Comparison of ENCODE assay signal across 8 cellular contexts in genomic region chr12:6944381-6945186, GRCh38. TPM values are rescaled to one million over a fixed set of nuclear protein-coding genes. Genes with fewer than 3 reads are reported as not detected.
DNase-seq lines count a peak whose midpoint lies in the region; ATAC-seq and TF ChIP-seq lines count a peak whose summit lies in the region.

No MANE protein-coding gene starts in this region.

- H3K4me2 ChIP-seq in osteoblast (ENCODE audit: insufficient read depth, low read length) = peak overlapping the region; percentile 95

- CTCF ChIA-PET in HEK293T (lab: Yijun Ruan, JAX) = interaction anchor here (0.5 to 4.8 kb wide), 19 partner anchors 12 to 185 kb away, joined by 3 to 47 read pairs (median 4); partner anchors contain the start of genes C1R and SPSB2

- H3K27me3 ChIP-seq in osteoblast (ENCODE audit: insufficient read depth, low read length) (no peaks in the 10 kb centered on the region), thymus (ENCODE audit: control insufficient read depth, insufficient read depth) (no peaks in the 10 kb centered on the region)

- peaks cover 4% of the 10 kb centered on the region for H3K79me2 ChIP-seq in osteoblast (ENCODE audit: insufficient read depth, low read length)

- WGBS in thymus = 4% methylated on average over 48 of the region's 48 CpGs

- H3K9me3 ChIP-seq in osteoblast (ENCODE audit: low read depth, low read length) = no peaks in the 10 kb centered on the region
- no peaks in the 10 kb centered on the region for H3K9me3 ChIP-seq in thymus (ENCODE audit: control insufficient read depth)

- no peaks in the 10 kb centered on the region for H3K27me3 Mint-ChIP-seq in activated naive CD8-positive, alpha-beta T cell

- DNase-seq in GF-D8 (lab: John Stamatoyannopoulos, UW) (peak; percentile 72), HEK293T (ENCODE audit: extremely low spot score) (peak; percentile 74), NCI-H1048 (lab: John Stamatoyannopoulos, UW) (peak; percentile 91), glomerular visceral epithelial cell (ENCODE audit: extremely low spot score) (peak; percentile 93), osteoblast (ENCODE audit: insufficient read length, low spot score, missing footprints) (peak; percentile 98)

- no peaks in the 10 kb centered on the region for H4K20me1 ChIP-seq in osteoblast (ENCODE audit: insufficient read depth, low read length)

- H3K27ac ChIP-seq in osteoblast (ENCODE audit: low read depth, low read length) (peak overlapping the region; percentile 82), thymus (ENCODE audit: low read depth) (peak overlapping the region; percentile 99)

- H3K36me3 ChIP-seq in osteoblast (ENCODE audit: insufficient read depth, low read length) (peaks cover 31% of the 10 kb centered on the region), thymus (ENCODE audit: control insufficient read depth, insufficient read depth) (peaks cover 10% of the 10 kb centered on the region)

- POLR2A ChIA-PET in HEK293T (lab: Yijun Ruan, JAX) = interaction anchor here (0.6 to 8.4 kb wide), 57 partner anchors 8 to 256 kb away, joined by 3 to 450 read pairs (median 5); partner anchors contain the start of genes ATN1, C1RL, CDCA3 and CLSTN3

- TF ChIP-seq CTCF in osteoblast (IDR thresholded peaks at IDR 0.05; ENCODE audit: extremely low read depth, low read depth, low read length) = peak; percentile 80

- H3K4me3 Mint-ChIP-seq in activated naive CD8-positive, alpha-beta T cell = peak overlapping the region; percentile 97

- H3K36me3 Mint-ChIP-seq in activated naive CD8-positive, alpha-beta T cell = peaks cover 2% of the 10 kb centered on the region

- peak overlapping the region; percentile 88 for H3K4me3 ChIP-seq in osteoblast (ENCODE audit: insufficient read depth, low read length)
- H3K4me3 ChIP-seq in thymus (ENCODE audit: low read length) = peak overlapping the region; percentile 60

- H3K27ac Mint-ChIP-seq in activated naive CD8-positive, alpha-beta T cell = peak overlapping the region; percentile 96

- ATAC-seq in SK-N-SH treated with all-trans-retinoic acid at 6 μM for 48 hours = peak; percentile 77

- H2AFZ ChIP-seq in osteoblast (ENCODE audit: low read length) = peak overlapping the region; percentile 60

- H3K4me1 ChIP-seq in osteoblast (ENCODE audit: insufficient read depth, low read length) (peaks cover 20% of the 10 kb centered on the region), thymus (ENCODE audit: control insufficient read depth, insufficient read depth, low read length) (peaks cover 28% of the 10 kb centered on the region)

- H3K4me1 Mint-ChIP-seq in activated naive CD8-positive, alpha-beta T cell (ENCODE audit: low read depth) = peaks cover 68% of the 10 kb centered on the region

- H3K9me3 Mint-ChIP-seq in activated naive CD8-positive, alpha-beta T cell (ENCODE audit: low read depth) = no peaks in the 10 kb centered on the region

TF ChIP-seq in HEK293T, 16 proteins besides CTCF, POLR2A, EP300 and RAD21:
- peak; percentile 32 for TF ChIP-seq ELF4 (IDR thresholded peaks at IDR 0.05)
- no peak for TF ChIP-seq FOXK2 (IDR thresholded peaks at IDR 0.05)
- no peak; the same call in 1 of the 2 replicates for TF ChIP-seq CTBP1 (IDR thresholded peaks at IDR 0.05; ENCODE audit: borderline replicate concordance)
- no peak for TF ChIP-seq ZNF384 (IDR thresholded peaks at IDR 0.05)
- TF ChIP-seq LEF1 (IDR thresholded peaks at IDR 0.05; ENCODE audit: borderline replicate concordance) = no peak
- TF ChIP-seq L3MBTL2 (conservative IDR thresholded peaks at IDR 0.05) = peak; percentile 73
- TF ChIP-seq HDGF (IDR thresholded peaks at IDR 0.05; ENCODE audit: borderline replicate concordance) = no peak
- no peak for TF ChIP-seq FOXA1 (IDR thresholded peaks at IDR 0.05)
TF ChIP-seq in HEK293T: peak in this region for 2.

TF ChIP-seq in SK-N-SH treated with all-trans-retinoic acid at 6 μM for 48 hours, 23 proteins besides CTCF, POLR2A, EP300 and RAD21:
- TF ChIP-seq ESRRG (CRISPR knock-in tag; IDR thresholded peaks at IDR 0.05) (no peak), TOX (CRISPR knock-in tag; IDR thresholded peaks at IDR 0.05; ENCODE audit: borderline replicate concordance) (no peak), POU6F1 (CRISPR knock-in tag; IDR thresholded peaks at IDR 0.05; ENCODE audit: borderline replicate concordance, low read depth) (no peak), SNAI2 (CRISPR knock-in tag; IDR thresholded peaks at IDR 0.05) (no peak), ZFP30 (CRISPR knock-in tag; IDR thresholded peaks at IDR 0.05) (no peak), GLIS3 (CRISPR knock-in tag; IDR thresholded peaks at IDR 0.05) (no peak; the same call in 1 of the 2 replicates), CREB5 (CRISPR knock-in tag; IDR thresholded peaks at IDR 0.05; ENCODE audit: low read depth) (no peak), TSHZ2 (CRISPR knock-in tag; IDR thresholded peaks at IDR 0.05) (no peak), ARNTL (CRISPR knock-in tag; IDR thresholded peaks at IDR 0.05; ENCODE audit: borderline replicate concordance, low read depth) (0 out of 2 replicates have a peak, but pooled peaks have one; percentile 10)

RNA-seq across cellular contexts. Expression of gene C12orf57, which starts 0.8 kb away (rescaled TPM):
- total RNA-seq in osteoblast = 81.4 and 93.4 TPM in 2 replicates
- polyA plus RNA-seq in thymus = 421 TPM

RNA-seq across cellular contexts. Expression of gene RNU7-1, which starts 1.0 kb away (rescaled TPM):
- total RNA-seq in osteoblast = not detected in 2 replicates
- polyA plus RNA-seq in thymus = not detected

RNA-seq across cellular contexts. Expression of gene PTPN6, which starts 6.6 kb away (rescaled TPM):
- 0.29 and 0.36 TPM in 2 replicates for total RNA-seq in osteoblast
- 213 TPM for polyA plus RNA-seq in thymus

RNA-seq across cellular contexts. Expression of gene ATN1, which starts 16.8 kb away (rescaled TPM):
- 10.3 and 14.1 TPM in 2 replicates for total RNA-seq in osteoblast
- polyA plus RNA-seq in thymus = 30.3 TPM

RNA-seq across cellular contexts. Expression of gene PHB2, which starts 25.9 kb away (rescaled TPM):
- 161 and 168 TPM in 2 replicates for total RNA-seq in osteoblast
- polyA plus RNA-seq in thymus = 149 TPM

Comparison
In these comparisons a context has a peak if more than half of its experiments do, and no peak if none do; other contexts are left out.
1. Peak in every context shown above with its lines: DNase-seq, ATAC-seq, H3K4me3 ChIP-seq and H3K27ac ChIP-seq.